ENCODE assay signal across 11 cellular contexts in genomic region chr11:117202386-117203068, GRCh38. TPM values are rescaled to one million over a fixed set of nuclear protein-coding genes. Genes with fewer than 3 reads are reported as not detected.
DNase-seq lines count a peak whose midpoint lies in the region; ATAC-seq and TF ChIP-seq lines count a peak whose summit lies in the region.
"Had no signal": no experiment of that assay in that cellular context is flagged by ENCODE, and none has a peak within 500 bp of the region (broad histone marks: within the 10 kb centered on the region; RNA-seq: fewer than 3 reads in every experiment).

No MANE protein-coding gene starts in this region.

- 73 to 83% methylated on average over 3 to 4 of the region's 7 CpGs for WGBS in esophagus squamous epithelium, 2 donors
- WGBS in urinary bladder, result 44% methylated on average over 7 of the region's 7 CpGs

- peak overlapping the region; percentile 28 for H3K27ac Mint-ChIP-seq in activated naive CD4-positive, alpha-beta T cell treated with anti-CD3 and anti-CD28 coated beads, Interleukin-2, amount 10 ng/mL, durations not matched to agents 7 days and 5 days
- H3K27ac Mint-ChIP-seq in activated naive CD4-positive, alpha-beta T cell treated with anti-CD3 and anti-CD28 coated beads for 36 hours, result no peak overlapping the region
- no peak overlapping the region for H3K27ac Mint-ChIP-seq in natural killer cell treated with Interleukin-12 subunit alpha and Interleukin-12 subunit beta and Interleukin-15 and Interleukin-18, amount 100 ng/mL, for 72 hours
- no peak overlapping the region for H3K27ac Mint-ChIP-seq in activated naive CD8-positive, alpha-beta T cell treated with anti-CD3 and anti-CD28 coated beads, Interleukin-2, amount 50 U/mL, for 24 hours

- H3K27me3 ChIP-seq in esophagus squamous epithelium, result no peaks in the 10 kb centered on the region

- no peak for TF ChIP-seq CTCF in esophagus squamous epithelium (IDR thresholded peaks at IDR 0.05)

- no peaks in the 10 kb centered on the region for H3K9me3 ChIP-seq in esophagus squamous epithelium

- H3K27ac ChIP-seq in esophagus squamous epithelium (peak overlapping the region; percentile 72 to 93 (median 88)), urinary bladder (ENCODE audit: low read depth) (peak overlapping the region; percentile 79)

- H3K27me3 Mint-ChIP-seq in activated naive CD4-positive, alpha-beta T cell treated with anti-CD3 and anti-CD28 coated beads, Interleukin-2, amount 10 ng/mL, durations not matched to agents 7 days and 5 days, result no peaks in the 10 kb centered on the region
- H3K27me3 Mint-ChIP-seq in activated naive CD4-positive, alpha-beta T cell treated with anti-CD3 and anti-CD28 coated beads for 36 hours (ENCODE audit: low read depth), result no peaks in the 10 kb centered on the region
- H3K27me3 Mint-ChIP-seq in natural killer cell treated with Interleukin-12 subunit alpha and Interleukin-12 subunit beta and Interleukin-15 and Interleukin-18, amount 100 ng/mL, for 72 hours, result no peaks in the 10 kb centered on the region
- H3K27me3 Mint-ChIP-seq in activated naive CD8-positive, alpha-beta T cell treated with anti-CD3 and anti-CD28 coated beads, Interleukin-2, amount 50 U/mL, for 24 hours, result no peaks in the 10 kb centered on the region

- H3K4me3 ChIP-seq in esophagus squamous epithelium (peak overlapping the region; percentile 27 to 66 (median 51)), urinary bladder (ENCODE audit: low read depth, low read length) (peak overlapping the region; percentile 55)

- H3K36me3 Mint-ChIP-seq in activated naive CD4-positive, alpha-beta T cell treated with anti-CD3 and anti-CD28 coated beads, Interleukin-2, amount 10 ng/mL, durations not matched to agents 7 days and 5 days, result peaks cover 20% of the 10 kb centered on the region
- peaks cover 8% of the 10 kb centered on the region for H3K36me3 Mint-ChIP-seq in activated naive CD4-positive, alpha-beta T cell treated with anti-CD3 and anti-CD28 coated beads for 36 hours (ENCODE audit: low read depth)
- H3K36me3 Mint-ChIP-seq in natural killer cell treated with Interleukin-12 subunit alpha and Interleukin-12 subunit beta and Interleukin-15 and Interleukin-18, amount 100 ng/mL, for 72 hours, result peaks cover 6% of the 10 kb centered on the region
- H3K36me3 Mint-ChIP-seq in activated naive CD8-positive, alpha-beta T cell treated with anti-CD3 and anti-CD28 coated beads, Interleukin-2, amount 50 U/mL, for 24 hours (ENCODE audit: low read depth), result peaks cover 6% of the 10 kb centered on the region

- intact Hi-C loops in activated naive CD4-positive, alpha-beta T cell treated with anti-CD3 and anti-CD28 coated beads for 36 hours (cut with micrococcal nuclease), result no loop called here
- intact Hi-C loops in esophagus squamous epithelium (cut with DNase I), result no loop called here

- H3K36me3 ChIP-seq in esophagus squamous epithelium (peaks cover 0 to 30% (median 17%) of the 10 kb centered on the region in 3 donors), urinary bladder (ENCODE audit: insufficient read depth) (peaks cover 3% of the 10 kb centered on the region)

- no peaks in the 10 kb centered on the region for H3K9me3 Mint-ChIP-seq in activated naive CD4-positive, alpha-beta T cell treated with anti-CD3 and anti-CD28 coated beads, Interleukin-2, amount 10 ng/mL, durations not matched to agents 7 days and 5 days
- H3K9me3 Mint-ChIP-seq in activated naive CD4-positive, alpha-beta T cell treated with anti-CD3 and anti-CD28 coated beads for 36 hours, result no peaks in the 10 kb centered on the region
- H3K9me3 Mint-ChIP-seq in natural killer cell treated with Interleukin-12 subunit alpha and Interleukin-12 subunit beta and Interleukin-15 and Interleukin-18, amount 100 ng/mL, for 72 hours, result no peaks in the 10 kb centered on the region
- no peaks in the 10 kb centered on the region for H3K9me3 Mint-ChIP-seq in activated naive CD8-positive, alpha-beta T cell treated with anti-CD3 and anti-CD28 coated beads, Interleukin-2, amount 50 U/mL, for 24 hours

- peaks cover 9 to 48% (median 12%) of the 10 kb centered on the region in 3 donors for H3K4me1 ChIP-seq in esophagus squamous epithelium
- no peaks in the 10 kb centered on the region for H3K4me1 ChIP-seq in urinary bladder (ENCODE audit: insufficient read depth)

- TF ChIP-seq POLR2A in esophagus squamous epithelium (IDR thresholded peaks at IDR 0.05), result no peak

- no peak for ATAC-seq in natural killer cell treated with Interleukin-12 subunit alpha and Interleukin-12 subunit beta and Interleukin-15 and Interleukin-18, amount 100 ng/mL, for 72 hours
- ATAC-seq in activated naive CD8-positive, alpha-beta T cell treated with anti-CD3 and anti-CD28 coated beads, Interleukin-2, amount 50 U/mL, for 24 hours, result no peak
- ATAC-seq in HG02840 (IDR thresholded peaks at IDR 0.05; ENCODE audit: low FRiP score, unreplicated experiment) (no peak), HG03025 (IDR thresholded peaks at IDR 0.05; ENCODE audit: low FRiP score, unreplicated experiment) (no peak)

- DNase-seq in activated naive CD4-positive, alpha-beta T cell treated with anti-CD3 and anti-CD28 coated beads, Interleukin-2, amount 10 ng/mL, durations not matched to agents 7 days and 5 days, result no peak
- DNase-seq in activated naive CD4-positive, alpha-beta T cell treated with anti-CD3 and anti-CD28 coated beads for 36 hours, result no peak
- DNase-seq in esophagus squamous epithelium (lab: John Stamatoyannopoulos, UW), result no peak
- peak; percentile 40 for DNase-seq in natural killer cell treated with Interleukin-12 subunit alpha and Interleukin-12 subunit beta and Interleukin-15 and Interleukin-18, amount 100 ng/mL, for 72 hours (ENCODE audit: low spot score)
- no peak for DNase-seq in activated naive CD8-positive, alpha-beta T cell treated with anti-CD3 and anti-CD28 coated beads, Interleukin-2, amount 50 U/mL, for 24 hours
- DNase-seq: activated T-cell treated with anti-CD3 and anti-CD28 coated beads for 4 hours; NK-92 treated with Interleukin-12 subunit alpha and Interleukin-12 subunit beta, amount 100 ng/mL, for 24 hours; T-helper 2 cell had no signal

- H3K4me3 Mint-ChIP-seq in activated naive CD4-positive, alpha-beta T cell treated with anti-CD3 and anti-CD28 coated beads, Interleukin-2, amount 10 ng/mL, durations not matched to agents 7 days and 5 days, result no peak overlapping the region
- H3K4me3 Mint-ChIP-seq in activated naive CD4-positive, alpha-beta T cell treated with anti-CD3 and anti-CD28 coated beads for 36 hours, result no peak overlapping the region
- H3K4me3 Mint-ChIP-seq in natural killer cell treated with Interleukin-12 subunit alpha and Interleukin-12 subunit beta and Interleukin-15 and Interleukin-18, amount 100 ng/mL, for 72 hours, result no peak overlapping the region
- H3K4me3 Mint-ChIP-seq in activated naive CD8-positive, alpha-beta T cell treated with anti-CD3 and anti-CD28 coated beads, Interleukin-2, amount 50 U/mL, for 24 hours, result no peak overlapping the region

- CTCF ChIA-PET in activated naive CD4-positive, alpha-beta T cell treated with anti-CD3 and anti-CD28 coated beads, Interleukin-2, amount 10 ng/mL, durations not matched to agents 7 days and 5 days (lab: Charles Lee), result no interaction called here
- CTCF ChIA-PET in activated naive CD4-positive, alpha-beta T cell treated with anti-CD3 and anti-CD28 coated beads for 36 hours (lab: Charles Lee), result interaction anchor here (1.4 to 1.7 kb wide), 3 partner anchors 21 to 223 kb away, joined by 4 to 6 read pairs (median 5); no protein-coding TSS in a partner anchor

- no peaks in the 10 kb centered on the region for H3K4me1 Mint-ChIP-seq in activated naive CD4-positive, alpha-beta T cell treated with anti-CD3 and anti-CD28 coated beads, Interleukin-2, amount 10 ng/mL, durations not matched to agents 7 days and 5 days
- no peaks in the 10 kb centered on the region for H3K4me1 Mint-ChIP-seq in activated naive CD4-positive, alpha-beta T cell treated with anti-CD3 and anti-CD28 coated beads for 36 hours (ENCODE audit: low read depth)
- H3K4me1 Mint-ChIP-seq in natural killer cell treated with Interleukin-12 subunit alpha and Interleukin-12 subunit beta and Interleukin-15 and Interleukin-18, amount 100 ng/mL, for 72 hours (ENCODE audit: low read depth in 2 of 2), result peaks cover 0 to 3% of the 10 kb centered on the region in 2 donors
- no peaks in the 10 kb centered on the region for H3K4me1 Mint-ChIP-seq in activated naive CD8-positive, alpha-beta T cell treated with anti-CD3 and anti-CD28 coated beads, Interleukin-2, amount 50 U/mL, for 24 hours

RNA-seq across cellular contexts. Expression of gene TAGLN, which starts 3.4 kb away (rescaled TPM):
- total RNA-seq in activated naive CD4-positive, alpha-beta T cell treated with anti-CD3 and anti-CD28 coated beads for 36 hours, result 1 to 10 TPM; 2.1 to 2.2 TPM
- total RNA-seq in esophagus squamous epithelium (1,000 to 10,000 TPM in 1 of 4 donors, 100 to 1,000 TPM in 2, 10 to 100 TPM in 1; 64.8 to 1,356 (median 373) TPM), urinary bladder (2,727 TPM)
- 1 to 10 TPM; 4.8 to 7.4 TPM for total RNA-seq in natural killer cell treated with Interleukin-12 subunit alpha and Interleukin-12 subunit beta and Interleukin-15 and Interleukin-18, amount 100 ng/mL, for 72 hours
- 17,163 TPM for polyA plus RNA-seq in urinary bladder

RNA-seq across cellular contexts. Expression of gene SIDT2, which starts 24.0 kb away (rescaled TPM):
- total RNA-seq in activated naive CD4-positive, alpha-beta T cell treated with anti-CD3 and anti-CD28 coated beads for 36 hours, result 10 to 100 TPM; 23.9 to 25.6 TPM
- total RNA-seq in esophagus squamous epithelium (10 to 100 TPM in 2 of 4 donors, 1 to 10 TPM in 2; 6.9 to 20.0 (median 9.4) TPM), urinary bladder (19.6 TPM)
- total RNA-seq in natural killer cell treated with Interleukin-12 subunit alpha and Interleukin-12 subunit beta and Interleukin-15 and Interleukin-18, amount 100 ng/mL, for 72 hours, result 10 to 100 TPM; 23.1 to 30.3 TPM
- 31.6 TPM for polyA plus RNA-seq in urinary bladder

RNA-seq across cellular contexts. Expression of gene PCSK7, which starts 29.3 kb away (rescaled TPM):
- total RNA-seq in activated naive CD4-positive, alpha-beta T cell treated with anti-CD3 and anti-CD28 coated beads for 36 hours, result 10 to 100 TPM; 97.6 to 97.9 TPM
- total RNA-seq in esophagus squamous epithelium, result 10 to 100 TPM; 28.7 to 53.3 (median 45.0) TPM
- total RNA-seq in natural killer cell treated with Interleukin-12 subunit alpha and Interleukin-12 subunit beta and Interleukin-15 and Interleukin-18, amount 100 ng/mL, for 72 hours, result 100 to 1,000 TPM; 140 to 206 TPM
- 23.7 TPM for total RNA-seq in urinary bladder
- polyA plus RNA-seq in urinary bladder, result 45.6 TPM

RNA-seq across cellular contexts. Expression of gene RNF214, which starts 29.9 kb away (rescaled TPM):
- total RNA-seq in activated naive CD4-positive, alpha-beta T cell treated with anti-CD3 and anti-CD28 coated beads for 36 hours, result 10 to 100 TPM; 14.0 to 14.4 TPM
- total RNA-seq in esophagus squamous epithelium (10 to 100 TPM in 1 of 4 donors, 1 to 10 TPM in 3; 5.0 to 10.5 (median 5.6) TPM), urinary bladder (15.2 TPM)
- 10 to 100 TPM; 18.9 to 21.6 TPM for total RNA-seq in natural killer cell treated with Interleukin-12 subunit alpha and Interleukin-12 subunit beta and Interleukin-15 and Interleukin-18, amount 100 ng/mL, for 72 hours
- polyA plus RNA-seq in urinary bladder, result 14.5 TPM

RNA-seq across cellular contexts. Expression of gene PAFAH1B2, which starts 58.4 kb away (rescaled TPM):
- 10 to 100 TPM; 43.7 to 44.3 TPM for total RNA-seq in activated naive CD4-positive, alpha-beta T cell treated with anti-CD3 and anti-CD28 coated beads for 36 hours
- total RNA-seq in esophagus squamous epithelium, result 10 to 100 TPM; 33.2 to 64.0 (median 48.5) TPM
- 10 to 100 TPM; 60.6 to 76.7 TPM for total RNA-seq in natural killer cell treated with Interleukin-12 subunit alpha and Interleukin-12 subunit beta and Interleukin-15 and Interleukin-18, amount 100 ng/mL, for 72 hours
- 115 TPM for total RNA-seq in urinary bladder
- polyA plus RNA-seq in urinary bladder, result 23.9 TPM

Comparison
In these comparisons a context has a peak if more than half of its experiments do, and no peak if none do; other contexts are left out.
1. RNA of gene TAGLN, which starts 3.4 kb away (total RNA-seq): 2,727 TPM in urinary bladder (single experiment) and 64.8 to 1,356 TPM in esophagus squamous epithelium; 4.8 to 7.4 TPM in natural killer cell treated with Interleukin-12 subunit alpha and Interleukin-12 subunit beta and Interleukin-15 and Interleukin-18, amount 100 ng/mL, for 72 hours and 2.1 to 2.2 TPM in activated naive CD4-positive, alpha-beta T cell treated with anti-CD3 and anti-CD28 coated beads for 36 hours; every median in the first group is over 4 times any median in the second.